In the genomic region with DNA sequence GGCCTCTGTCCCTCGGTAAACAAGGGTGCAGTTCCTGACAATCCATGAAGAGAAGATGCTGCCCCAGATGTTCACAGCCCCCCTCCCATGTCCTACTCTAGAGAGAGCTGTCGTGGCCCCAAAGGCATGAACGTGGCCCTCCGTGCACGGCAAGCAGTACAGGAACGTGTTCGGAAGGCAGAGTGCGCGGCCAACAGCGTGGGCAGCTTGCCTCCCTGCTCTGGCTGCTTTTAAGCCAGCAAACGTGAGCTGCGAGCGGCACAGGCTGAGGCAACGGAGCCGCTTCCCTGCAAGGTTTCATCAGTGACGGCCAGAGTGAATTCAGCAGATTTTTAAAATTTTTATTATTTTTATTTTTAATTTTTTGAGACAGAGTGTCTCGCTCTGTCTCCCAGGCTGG, we compare ENCODE assay signal across 20 cellular contexts. TPM values are rescaled to one million over a fixed set of nuclear protein-coding genes. Genes with fewer than 3 reads are reported as not detected.
A peak's percentile ranks its signal among the peaks of the same experiment; 100 is the strongest.
DNase-seq lines count a peak whose midpoint lies in the region; ATAC-seq, FAIRE-seq and TF ChIP-seq lines count a peak whose summit lies in the region.
"Had no signal": no experiment of that assay in that cellular context is flagged by ENCODE, and none has a peak within 500 bp of the region (broad histone marks: within the 10 kb centered on the region; RNA-seq: fewer than 3 reads in every experiment).

No MANE protein-coding gene starts in this region.

- ATAC-seq in left cardiac atrium, result no peak
- ATAC-seq: CD8-positive, alpha-beta T cell had no signal

- DNase-seq in left cardiac atrium (peak; percentile 19), cardiac septum (ENCODE audit: low spot score) (no peak), bronchial epithelial cell (ENCODE audit: low read depth) (no peak), nephron progenitor cell (no peak), DMS114 treated with DMSO at 0.1 percent for 48 hours (lab: John Stamatoyannopoulos, UW; ENCODE audit: unreplicated experiment) (no peak), NK-92 (lab: John Stamatoyannopoulos, UW; ENCODE audit: unreplicated experiment) (no peak), ascending aorta (ENCODE audit: low spot score in 2 of 2) (no peak), SKM-1 treated with dmso at 0.1 percent for 144 hours (lab: John Stamatoyannopoulos, UW; ENCODE audit: unreplicated experiment) (no peak)
- DNase-seq: ACHN; CD8-positive, alpha-beta T cell; COR-L47; DMS53; GF-D8; HCEC 1CT; HFFc6 had no signal

- intact Hi-C loops in left cardiac atrium (cut with DNase I), result no loop called here
- intact Hi-C loops in cardiac septum (cut with DNase I), result loop anchor here (5.0 kb wide), 1 partner anchor 57 kb away; a partner anchor contains a TSS
- intact Hi-C loops in ascending aorta (cut with DNase I), result no loop called here

- H3K4me3 ChIP-seq in bronchial epithelial cell (ENCODE audit: low read depth, low read length), result no peak overlapping the region
- no peak overlapping the region for H3K4me3 ChIP-seq in ascending aorta

- FAIRE-seq in bronchial epithelial cell (lab: Jason Lieb, UNC), result peak; percentile 28
- FAIRE-seq: GM19239 had no signal

- H3K36me3 ChIP-seq in bronchial epithelial cell (ENCODE audit: control insufficient read depth, insufficient read depth, low read length) (no peaks in the 10 kb centered on the region), ascending aorta (no peaks in the 10 kb centered on the region)

- peaks cover 40% of the 10 kb centered on the region for H3K4me1 Mint-ChIP-seq in nephron progenitor cell

- no peaks in the 10 kb centered on the region for H3K4me1 ChIP-seq in ascending aorta

- H3K27me3 ChIP-seq in bronchial epithelial cell (ENCODE audit: control insufficient read depth, insufficient read depth, low read length), result no peaks in the 10 kb centered on the region
- H3K27me3 ChIP-seq in ascending aorta, result no peaks in the 10 kb centered on the region

- H3K36me3 Mint-ChIP-seq in nephron progenitor cell (ENCODE audit: low read depth), result no peaks in the 10 kb centered on the region

- peaks cover 3% of the 10 kb centered on the region for H3K27me3 Mint-ChIP-seq in nephron progenitor cell (ENCODE audit: low read depth, poor library complexity)

- no peak overlapping the region for H3K27ac ChIP-seq in ascending aorta
- H3K27ac ChIP-seq: C4-2B, HL-60 had no signal

- no peaks in the 10 kb centered on the region for H3K9me3 ChIP-seq in ascending aorta

- no peaks in the 10 kb centered on the region for H3K9me3 Mint-ChIP-seq in nephron progenitor cell
- H3K9me3 Mint-ChIP-seq: CD8-positive, alpha-beta T cell; HFFc6 had no signal

- TF ChIP-seq CTCF in bronchial epithelial cell (IDR thresholded peaks at IDR 0.05; ENCODE audit: insufficient read depth, low read length, severe bottlenecking) (no peak), nephron progenitor cell (IDR thresholded peaks at IDR 0.05) (no peak), ascending aorta (IDR thresholded peaks at IDR 0.05) (no peak)

- H3K27ac Mint-ChIP-seq in nephron progenitor cell, result peak overlapping the region; percentile 91
- H3K27ac Mint-ChIP-seq: CD8-positive, alpha-beta T cell; HFFc6 had no signal

- no peak overlapping the region for H3K4me3 Mint-ChIP-seq in nephron progenitor cell
- H3K4me3 Mint-ChIP-seq: CD8-positive, alpha-beta T cell; HFFc6 had no signal

RNA-seq across cellular contexts. Expression of a gene that starts 37.2 kb away (rescaled TPM):
- total RNA-seq in left cardiac atrium (10 to 100 TPM; 28.1 to 36.5 TPM), cardiac septum (16.8 TPM), bronchial epithelial cell (23.4 and 35.1 TPM in 2 replicates), ascending aorta (690 TPM)

RNA-seq across cellular contexts. Expression of a gene that starts 58.1 kb away (rescaled TPM):
- total RNA-seq in left cardiac atrium (10 to 100 TPM; 35.3 to 55.1 TPM), cardiac septum (4.4 TPM), bronchial epithelial cell (0.26 and 0.38 TPM in 2 replicates), ascending aorta (293 TPM)
- total RNA-seq: A172, H4 had no signal

Comparison
In these comparisons a context has a peak if more than half of its experiments do, and no peak if none do; other contexts are left out.
1. RNA of a gene that starts 37.2 kb away (total RNA-seq): 690 TPM in ascending aorta (single experiment); 28.1 to 36.5 TPM in left cardiac atrium, 23.4 to 35.1 TPM in bronchial epithelial cell and 16.8 TPM in cardiac septum (single experiment); every median in the first group is over 10 times any median in the second.